ENCODE assay signal across 21 cellular contexts in genomic region chr3:186121968-186122367, GRCh38. TPM values are rescaled to one million over a fixed set of nuclear protein-coding genes. Genes with fewer than 3 reads are reported as not detected.
DNase-seq lines count a peak whose midpoint lies in the region; ATAC-seq and TF ChIP-seq lines count a peak whose summit lies in the region.
"Had no signal": no experiment of that assay in that cellular context is flagged by ENCODE, and none has a peak within 500 bp of the region (broad histone marks: within the 10 kb centered on the region; RNA-seq: fewer than 3 reads in every experiment).

No MANE protein-coding gene starts in this region.

- no peak for TF ChIP-seq CTCF in foreskin keratinocyte (conservative IDR thresholded peaks at IDR 0.05)
- TF ChIP-seq CTCF in progenitor cell of endocrine pancreas (IDR thresholded peaks at IDR 0.05; ENCODE audit: unreplicated experiment), result no peak

- no peak overlapping the region for H3K27ac ChIP-seq in BLaER1
- peak overlapping the region; percentile 6; the same call in 1 of the 2 replicates for H3K27ac ChIP-seq in HUES64 (ENCODE audit: low read depth, low read length)
- H3K27ac ChIP-seq in foreskin keratinocyte, result no peak overlapping the region
- peak overlapping the region; percentile 43 for H3K27ac ChIP-seq in mesodermal cell (ENCODE audit: low read depth, low read length, severe bottlenecking)
- H3K27ac ChIP-seq: esophagus muscularis mucosa, right lobe of liver, uterus had no signal

- H4K20me1 ChIP-seq in BLaER1, result no peaks in the 10 kb centered on the region

- H3K9ac ChIP-seq in BLaER1, result no peak overlapping the region
- H3K9ac ChIP-seq in HUES64 (ENCODE audit: low read depth, low read length), result no peak overlapping the region; the same call in 1 of the 2 replicates

- peaks cover 40% of the 10 kb centered on the region for H3K4me1 ChIP-seq in BLaER1
- H3K4me1 ChIP-seq in HUES64 (ENCODE audit: insufficient read depth, low read length), result peaks cover 30% of the 10 kb centered on the region
- peaks cover 14% of the 10 kb centered on the region for H3K4me1 ChIP-seq in foreskin keratinocyte
- H3K4me1 ChIP-seq in mesodermal cell (ENCODE audit: control insufficient read depth, insufficient read depth, low read length, poor library complexity, severe bottlenecking), result peaks cover 3% of the 10 kb centered on the region
- H3K4me1 ChIP-seq: esophagus muscularis mucosa, right lobe of liver, uterus had no signal

- DNase-seq in foreskin keratinocyte (peak; percentile 63 to 84), progenitor cell of endocrine pancreas (ENCODE audit: low spot score, unreplicated experiment) (no peak), ACHN (no peak), NCI-H187 treated with DMSO at 0.1 percent for 48 hours (lab: John Stamatoyannopoulos, UW) (no peak)
- DNase-seq: activated CD4-positive, alpha-beta T cell treated with anti-CD3 and anti-CD28 coated beads for 4 hours; activated CD8-positive, alpha-beta memory T cell treated with anti-CD3 and anti-CD28 coated beads, Interleukin-2, amount 10 ng/mL, durations not matched to agents 7 days and 5 days; CD8-positive, alpha-beta memory T cell; Karpas-422; mucosa of descending colon; NCI-H1105 treated with DMSO at 0.1 percent for 48 hours; right lobe of liver; uterus had no signal

- no peak overlapping the region for H3K27ac Mint-ChIP-seq in progenitor cell of endocrine pancreas
- H3K27ac Mint-ChIP-seq: activated CD8-positive, alpha-beta memory T cell treated with anti-CD3 and anti-CD28 coated beads, Interleukin-2, amount 10 ng/mL, durations not matched to agents 7 days and 5 days; activated T-helper 17 cell treated with anti-CD3 and anti-CD28 coated beads, Interleukin-2, amount 50 U/mL, for 72 hours; CD8-positive, alpha-beta memory T cell; stimulated activated naive CD8-positive, alpha-beta T cell treated with anti-CD3 and anti-CD28 coated beads, Interleukin-15, Interleukin-2, amounts not matched to agents 100 ng/mL and 50 ng/mL, for 24 hours had no signal

- H3K4me3 Mint-ChIP-seq in progenitor cell of endocrine pancreas (ENCODE audit: low read depth), result no peak overlapping the region
- H3K4me3 Mint-ChIP-seq: activated CD8-positive, alpha-beta memory T cell treated with anti-CD3 and anti-CD28 coated beads, Interleukin-2, amount 10 ng/mL, durations not matched to agents 7 days and 5 days; activated T-helper 17 cell treated with anti-CD3 and anti-CD28 coated beads, Interleukin-2, amount 50 U/mL, for 72 hours; CD8-positive, alpha-beta memory T cell; stimulated activated naive CD8-positive, alpha-beta T cell treated with anti-CD3 and anti-CD28 coated beads, Interleukin-15, Interleukin-2, amounts not matched to agents 100 ng/mL and 50 ng/mL, for 24 hours had no signal

- in situ Hi-C loops in ACHN (cut with HindIII; ENCODE audit: low pct_ligation_motif_present, low pct_unique_long_range_greater_than_20kb, low sequenced_read_pairs), result no loop called here

- H3K4me1 Mint-ChIP-seq in progenitor cell of endocrine pancreas (ENCODE audit: low read depth), result peaks cover 22% of the 10 kb centered on the region
- H3K4me1 Mint-ChIP-seq: activated CD8-positive, alpha-beta memory T cell treated with anti-CD3 and anti-CD28 coated beads, Interleukin-2, amount 10 ng/mL, durations not matched to agents 7 days and 5 days; activated T-helper 17 cell treated with anti-CD3 and anti-CD28 coated beads, Interleukin-2, amount 50 U/mL, for 72 hours; CD8-positive, alpha-beta memory T cell had no signal

- no peaks in the 10 kb centered on the region for H3K36me3 Mint-ChIP-seq in progenitor cell of endocrine pancreas (ENCODE audit: insufficient read depth)
- H3K36me3 Mint-ChIP-seq: activated CD8-positive, alpha-beta memory T cell treated with anti-CD3 and anti-CD28 coated beads, Interleukin-2, amount 10 ng/mL, durations not matched to agents 7 days and 5 days; CD8-positive, alpha-beta memory T cell had no signal

- H3K4me3 ChIP-seq in BLaER1 (no peak overlapping the region), HUES64 (ENCODE audit: low read length) (peak overlapping the region; percentile 28; the same call in 1 of the 2 replicates), mesodermal cell (ENCODE audit: extremely low read depth, insufficient read depth, low read length, poor library complexity, severe bottlenecking) (no peak overlapping the region)
- H3K4me3 ChIP-seq: esophagus muscularis mucosa, mucosa of descending colon, right lobe of liver, uterus had no signal

- H3K27me3 Mint-ChIP-seq in progenitor cell of endocrine pancreas, result peaks cover 3% of the 10 kb centered on the region

- ATAC-seq in foreskin keratinocyte (peak; percentile 83), HG03108 (IDR thresholded peaks at IDR 0.05; ENCODE audit: unreplicated experiment) (no peak)
- ATAC-seq: activated CD8-positive, alpha-beta memory T cell treated with anti-CD3 and anti-CD28 coated beads, Interleukin-2, amount 10 ng/mL, durations not matched to agents 7 days and 5 days; activated T-helper 17 cell treated with anti-CD3 and anti-CD28 coated beads, Interleukin-2, amount 50 U/mL, for 72 hours; mucosa of descending colon; Panc1; right lobe of liver had no signal

- peak overlapping the region; percentile 20 for H3K4me2 ChIP-seq in BLaER1

- H3K9me3 Mint-ChIP-seq in progenitor cell of endocrine pancreas (ENCODE audit: low read depth), result no peaks in the 10 kb centered on the region
- H3K9me3 Mint-ChIP-seq: activated T-helper 17 cell treated with anti-CD3 and anti-CD28 coated beads, Interleukin-2, amount 50 U/mL, for 72 hours; CD8-positive, alpha-beta memory T cell; stimulated activated naive CD8-positive, alpha-beta T cell treated with anti-CD3 and anti-CD28 coated beads, Interleukin-15, Interleukin-2, amounts not matched to agents 100 ng/mL and 50 ng/mL, for 24 hours had no signal

- 33% methylated on average over 2 of the region's 2 CpGs for WGBS in HUES64
- 25 to 40% methylated on average over 1 of the region's 2 CpGs for WGBS in mesodermal cell (ENCODE audit: insufficient coverage in 2 of 2), 2 experiments

- H3K36me3 ChIP-seq in BLaER1, result no peaks in the 10 kb centered on the region
- no peaks in the 10 kb centered on the region for H3K36me3 ChIP-seq in HUES64 (ENCODE audit: insufficient read depth, low read length)
- no peaks in the 10 kb centered on the region for H3K36me3 ChIP-seq in mesodermal cell (ENCODE audit: control insufficient read depth, insufficient read depth, low read length)
- H3K36me3 ChIP-seq: esophagus muscularis mucosa, right lobe of liver, uterus had no signal

- H3K27me3 ChIP-seq in BLaER1, result no peaks in the 10 kb centered on the region
- H3K27me3 ChIP-seq in HUES64 (ENCODE audit: insufficient read depth, low read length), result peaks cover 23% of the 10 kb centered on the region
- H3K27me3 ChIP-seq in foreskin keratinocyte, result no peaks in the 10 kb centered on the region
- H3K27me3 ChIP-seq: dorsolateral prefrontal cortex, esophagus muscularis mucosa, right lobe of liver, uterus had no signal

- H3K9me3 ChIP-seq in BLaER1, result no peaks in the 10 kb centered on the region
- H3K9me3 ChIP-seq in HUES64 (ENCODE audit: insufficient read depth, low read depth, low read length), result no peaks in the 10 kb centered on the region
- H3K9me3 ChIP-seq in mesodermal cell (ENCODE audit: control insufficient read depth, low read length), result no peaks in the 10 kb centered on the region
- H3K9me3 ChIP-seq: esophagus muscularis mucosa, mucosa of descending colon, right lobe of liver, uterus had no signal

RNA-seq across cellular contexts. Expression of gene ETV5, which starts 13.1 kb away (rescaled TPM):
- polyA plus RNA-seq in HUES64 (2013, experiment 1 of 2), result 30.4 TPM
- polyA plus RNA-seq in HUES64 (2013, experiment 2 of 2), result 41.0 TPM
- total RNA-seq in foreskin keratinocyte (46.8 and 53.6 TPM in 2 replicates), progenitor cell of endocrine pancreas (51.3 and 54.1 TPM in 2 replicates)
- 23.4 and 24.5 TPM in 2 replicates for polyA plus RNA-seq in foreskin keratinocyte
- 68.0 TPM for polyA plus RNA-seq in mesodermal cell (2013, experiment 1 of 2)
- polyA plus RNA-seq in mesodermal cell (2013, experiment 2 of 2), result 54.7 TPM
- polyA plus RNA-seq: CD8-positive, alpha-beta memory T cell had no signal

Comparison
In these comparisons a context has a peak if more than half of its experiments do, and no peak if none do; other contexts are left out.
1. H3K27ac ChIP-seq: peak in HUES64 (single experiment) and mesodermal cell (single experiment); none in BLaER1 (single experiment) and foreskin keratinocyte (single experiment).
2. DNase-seq: peak in foreskin keratinocyte (2 of 2); none in progenitor cell of endocrine pancreas (single experiment), ACHN (single experiment) and NCI-H187 treated with DMSO at 0.1 percent for 48 hours (single experiment).